In genomic region chr20:48682529-48683385, GRCh38 we compare ENCODE assay signal across 8 cellular contexts.
A peak's percentile ranks its signal among the peaks of the same experiment; 100 is the strongest.
DNase-seq lines count a peak whose midpoint lies in the region; ATAC-seq and TF ChIP-seq lines count a peak whose summit lies in the region.

No MANE protein-coding gene starts in this region.

- H3K27ac Mint-ChIP-seq in chondrocyte (ENCODE audit: unreplicated experiment), result no peak overlapping the region

- no peaks in the 10 kb centered on the region for H3K9me3 Mint-ChIP-seq in chondrocyte (ENCODE audit: low read depth)

- H3K4me1 Mint-ChIP-seq in chondrocyte (ENCODE audit: low read depth), result peaks cover 42% of the 10 kb centered on the region

- no peaks in the 10 kb centered on the region for H3K27me3 ChIP-seq in layer of hippocampus (ENCODE audit: control insufficient read depth, insufficient read depth, low read length)

- DNase-seq in GM04504 (ENCODE audit: low read depth) (peak; percentile 96), NCI-H446 (lab: John Stamatoyannopoulos, UW) (peak; percentile 84 to 94), chondrocyte (ENCODE audit: low spot score) (peak; percentile 84), substantia nigra (lab: John Stamatoyannopoulos, UW) (peak in 39 of 49 donors; percentile 20 to 82 (median 52)), T-helper 9 cell (no peak), MV-4-11 (lab: John Stamatoyannopoulos, UW) (no peak)

- no peaks in the 10 kb centered on the region for H3K27me3 Mint-ChIP-seq in chondrocyte (ENCODE audit: low read depth)

- no peaks in the 10 kb centered on the region for H3K36me3 Mint-ChIP-seq in chondrocyte (ENCODE audit: low read depth)

- no peak for ATAC-seq in HG03432 (IDR thresholded peaks at IDR 0.05; ENCODE audit: unreplicated experiment)

- TF ChIP-seq CTCF in chondrocyte (IDR thresholded peaks at IDR 0.05), result no peak

- H3K27ac ChIP-seq in layer of hippocampus (ENCODE audit: low read depth, low read length) (peak overlapping the region; percentile 56), substantia nigra (ENCODE audit: low read depth, low read length, poor library complexity, severe bottlenecking) (peak overlapping the region; percentile 11)

- H3K4me3 Mint-ChIP-seq in chondrocyte (ENCODE audit: unreplicated experiment), result no peak overlapping the region

Comparison
In these comparisons a context has a peak if more than half of its experiments do, and no peak if none do; other contexts are left out.
1. DNase-seq: peak in GM04504 (single experiment), NCI-H446 (2 of 2), chondrocyte (single experiment) and substantia nigra (39 of 49); none in T-helper 9 cell (single experiment) and MV-4-11 (single experiment).